Comparison of ENCODE assay signal across 9 cellular contexts in genomic region chr3:127015282-127016042, GRCh38. TPM values are rescaled to one million over a fixed set of nuclear protein-coding genes. Genes with fewer than 3 reads are reported as not detected.
DNase-seq lines count a peak whose midpoint lies in the region; ATAC-seq and TF ChIP-seq lines count a peak whose summit lies in the region.
"Had no signal": no experiment of that assay in that cellular context is flagged by ENCODE, and none has a peak within 500 bp of the region (broad histone marks: within the 10 kb centered on the region; RNA-seq: fewer than 3 reads in every experiment).

No MANE protein-coding gene starts in this region.

- peaks cover 33% of the 10 kb centered on the region for H3K36me3 Mint-ChIP-seq in brain
- peaks cover 0 to 10% (median 0%) of the 10 kb centered on the region in 5 donors for H3K36me3 Mint-ChIP-seq in naive thymus-derived CD4-positive, alpha-beta T cell

- no peak overlapping the region for H3K27ac ChIP-seq in upper lobe of right lung
- no peak overlapping the region for H3K27ac ChIP-seq in naive thymus-derived CD4-positive, alpha-beta T cell (ENCODE audit: low read depth, low read length)

- no peaks in the 10 kb centered on the region for H3K9me3 Mint-ChIP-seq in brain
- no peaks in the 10 kb centered on the region for H3K9me3 Mint-ChIP-seq in naive thymus-derived CD4-positive, alpha-beta T cell

- H3K27ac Mint-ChIP-seq in brain: peak overlapping the region in 4 of 5 experiments; percentile 48 to 95 (median 82)
- no peak overlapping the region for H3K27ac Mint-ChIP-seq in naive thymus-derived CD4-positive, alpha-beta T cell

- H3K27me3 Mint-ChIP-seq in brain: no peaks in the 10 kb centered on the region
- H3K27me3 Mint-ChIP-seq in naive thymus-derived CD4-positive, alpha-beta T cell: no peaks in the 10 kb centered on the region

- ATAC-seq in HG03565 (IDR thresholded peaks at IDR 0.05; ENCODE audit: unreplicated experiment): peak; percentile 48
- no peak for ATAC-seq in upper lobe of right lung
- no peak for ATAC-seq in naive thymus-derived CD4-positive, alpha-beta T cell

- POLR2A ChIA-PET in naive thymus-derived CD4-positive, alpha-beta T cell (lab: Charles Lee): no interaction called here

- peaks cover 34% of the 10 kb centered on the region for H3K4me1 Mint-ChIP-seq in brain
- H3K4me1 Mint-ChIP-seq in naive thymus-derived CD4-positive, alpha-beta T cell: peaks cover 0 to 2% (median 0%) of the 10 kb centered on the region in 7 donors

- no peak overlapping the region for H3K4me3 Mint-ChIP-seq in brain
- no peak overlapping the region for H3K4me3 Mint-ChIP-seq in naive thymus-derived CD4-positive, alpha-beta T cell

- H3K36me3 ChIP-seq in upper lobe of right lung: peaks cover 64% of the 10 kb centered on the region
- H3K36me3 ChIP-seq in naive thymus-derived CD4-positive, alpha-beta T cell (ENCODE audit: control insufficient read depth in 2 of 3, insufficient read depth in 3 of 3, low read length in 3 of 3): peaks cover 0 to 64% (median 0%) of the 10 kb centered on the region in 3 experiments

- H3K4me1 ChIP-seq in upper lobe of right lung: no peaks in the 10 kb centered on the region
- H3K4me1 ChIP-seq in naive thymus-derived CD4-positive, alpha-beta T cell (ENCODE audit: control insufficient read depth in 2 of 2, insufficient read depth in 2 of 2, low read length in 2 of 2): no peaks in the 10 kb centered on the region

- no peak for TF ChIP-seq CTCF in GM20000 (IDR thresholded peaks at IDR 0.05; ENCODE audit: extremely low read depth, missing control alignments)
- TF ChIP-seq CTCF in brain (conservative IDR thresholded peaks at IDR 0.05): no peak
- no peak for TF ChIP-seq CTCF in upper lobe of right lung (IDR thresholded peaks at IDR 0.05)

- H3K27me3 ChIP-seq in upper lobe of right lung: no peaks in the 10 kb centered on the region
- H3K27me3 ChIP-seq in naive thymus-derived CD4-positive, alpha-beta T cell (ENCODE audit: control insufficient read depth in 2 of 2, insufficient read depth in 2 of 2, low read length in 2 of 2): no peaks in the 10 kb centered on the region

- CTCF ChIA-PET in naive thymus-derived CD4-positive, alpha-beta T cell (lab: Charles Lee): no interaction called here

- DNase-seq in CD1c-positive myeloid dendritic cell (ENCODE audit: extremely low spot score) (peak; percentile 9), GM20000 (ENCODE audit: low spot score) (peak; percentile 91), upper lobe of right lung (no peak), SHP77 treated with DMSO at 0.1 percent for 48 hours (lab: John Stamatoyannopoulos, UW) (no peak), NCI-H2171 (lab: John Stamatoyannopoulos, UW) (no peak)
- DNase-seq in naive thymus-derived CD4-positive, alpha-beta T cell: no peak
- DNase-seq: C1 segment of cervical spinal cord had no signal

- H3K9me3 ChIP-seq in upper lobe of right lung: no peaks in the 10 kb centered on the region
- H3K9me3 ChIP-seq in naive thymus-derived CD4-positive, alpha-beta T cell (ENCODE audit: control insufficient read depth in 2 of 3, low read length in 3 of 3): no peaks in the 10 kb centered on the region

- intact Hi-C loops in upper lobe of right lung (cut with DNase I): no loop called here
- intact Hi-C loops in naive thymus-derived CD4-positive, alpha-beta T cell (cut with micrococcal nuclease): no loop called here

- H3K4me3 ChIP-seq in upper lobe of right lung: no peak overlapping the region
- no peak overlapping the region for H3K4me3 ChIP-seq in naive thymus-derived CD4-positive, alpha-beta T cell (ENCODE audit: low read length)

RNA-seq across cellular contexts. Expression of gene PLXNA1, which starts 32.5 kb away (rescaled TPM):
- polyA plus RNA-seq in brain (ENCODE audit: insufficient read depth, low read depth, low replicate concordance): 22.2 TPM
- 53.5 TPM for total RNA-seq in upper lobe of right lung
- 10 to 100 TPM in 3 of 5 experiments, 1 to 10 TPM in 2; 7.8 to 16.8 (median 10.7) TPM for total RNA-seq in naive thymus-derived CD4-positive, alpha-beta T cell
- 1 to 10 TPM in 1 of 2 donors, under 1 TPM in 1; 0.27 to 1.6 TPM for polyA plus RNA-seq in naive thymus-derived CD4-positive, alpha-beta T cell

Comparison
In these comparisons a context has a peak if more than half of its experiments do, and no peak if none do; other contexts are left out.
1. DNase-seq: peak in CD1c-positive myeloid dendritic cell (single experiment) and GM20000 (single experiment); none in upper lobe of right lung (single experiment), SHP77 treated with DMSO at 0.1 percent for 48 hours (single experiment), naive thymus-derived CD4-positive, alpha-beta T cell (0 of 9) and NCI-H2171 (single experiment).
2. H3K27ac Mint-ChIP-seq: peak in brain (4 of 5); none in naive thymus-derived CD4-positive, alpha-beta T cell (0 of 9).